Comparison of ENCODE assay signal across 8 cellular contexts in genomic region chr5:171895076-171895475, GRCh38.
"Had no signal": no experiment of that assay in that cellular context is flagged by ENCODE, and none has a peak within 500 bp of the region (broad histone marks: within the 10 kb centered on the region; RNA-seq: fewer than 3 reads in every experiment).

No MANE protein-coding gene starts in this region.

- H3K4me3 ChIP-seq: GM23248, HAP-1 had no signal

- H3K9me3 ChIP-seq: HAP-1 had no signal

- H3K27me3 Mint-ChIP-seq: IgD-negative memory B cell had no signal

- H3K27ac Mint-ChIP-seq: IgD-negative memory B cell had no signal

- H3K9me3 Mint-ChIP-seq: IgD-negative memory B cell had no signal

- H2AFZ ChIP-seq: GM23248 had no signal

- H3K4me3 Mint-ChIP-seq: IgD-negative memory B cell had no signal

- H3K27ac ChIP-seq: GM23248, HL-60 had no signal

- DNase-seq: GM23248, GOT3, H7 had no signal

- ATAC-seq: HCT116, HepG2 had no signal

- H3K4me1 ChIP-seq: HAP-1 had no signal

- H3K9ac ChIP-seq: GM23248 had no signal
